In the genomic region with DNA sequence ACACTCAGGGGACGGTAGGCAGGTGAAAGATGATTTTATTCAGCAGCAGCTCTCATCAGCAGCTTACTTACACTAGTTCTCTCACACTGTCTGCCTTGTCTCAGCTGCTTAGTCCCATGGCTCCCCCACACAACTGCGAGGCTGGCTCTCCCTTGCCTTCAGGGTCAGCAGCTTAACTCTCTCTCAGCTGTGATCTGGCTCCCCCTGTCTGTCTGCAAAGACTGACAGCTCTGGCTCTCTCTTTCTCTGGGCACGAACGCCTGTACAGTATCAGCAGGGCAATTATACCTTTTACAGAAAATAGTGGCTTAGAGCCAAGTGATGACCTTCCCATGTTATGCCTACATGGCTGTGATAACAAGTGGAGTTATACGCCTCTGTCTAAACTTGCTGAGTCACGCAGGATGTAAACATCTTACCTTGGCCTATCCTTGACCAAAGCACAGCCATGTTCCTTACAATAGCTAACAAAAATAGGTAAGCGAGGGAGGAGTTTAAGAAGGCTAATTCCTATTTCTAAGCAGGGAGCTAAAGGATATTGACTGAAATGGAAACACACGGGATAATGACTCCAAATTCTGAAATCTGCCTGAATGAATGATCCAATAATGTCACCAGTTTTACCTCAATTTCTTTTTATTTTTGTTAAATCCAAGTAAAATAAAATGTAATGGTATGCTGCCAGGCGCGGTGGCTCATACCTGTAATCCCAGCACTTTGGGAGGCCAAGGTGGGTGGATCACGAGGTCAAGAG, we compare ENCODE assay signal across 8 cellular contexts. TPM values are rescaled to one million over a fixed set of nuclear protein-coding genes. Genes with fewer than 3 reads are reported as not detected.
DNase-seq lines count a peak whose midpoint lies in the region; ATAC-seq and TF ChIP-seq lines count a peak whose summit lies in the region.

No MANE protein-coding gene starts in this region.

- TF ChIP-seq CTCF in endothelial cell (IDR thresholded peaks at IDR 0.05; ENCODE audit: unreplicated experiment) (no peak), parathyroid adenoma (IDR thresholded peaks at IDR 0.05) (no peak), ascending aorta (IDR thresholded peaks at IDR 0.05) (no peak)

- peaks cover 4% of the 10 kb centered on the region for H3K27me3 Mint-ChIP-seq in endothelial cell (ENCODE audit: unreplicated experiment)

- H3K4me3 ChIP-seq in HUES6 (ENCODE audit: low read depth, low read length) (peak overlapping the region; percentile 96; the same call in 1 of the 2 replicates), parathyroid adenoma (ENCODE audit: low read depth, low read length) (no peak overlapping the region), ascending aorta (no peak overlapping the region)

- H3K27ac ChIP-seq in HUES6 (ENCODE audit: low read depth, low read length), result peak overlapping the region; percentile 1; the same call in 1 of the 2 replicates
- no peak overlapping the region for H3K27ac ChIP-seq in parathyroid adenoma
- no peak overlapping the region for H3K27ac ChIP-seq in ascending aorta

- peaks cover 32% of the 10 kb centered on the region for H3K79me2 ChIP-seq in parathyroid adenoma

- H3K4me3 Mint-ChIP-seq in endothelial cell (ENCODE audit: unreplicated experiment), result peak overlapping the region; percentile 92

- H2AFZ ChIP-seq in parathyroid adenoma, result peak overlapping the region; percentile 63

- peaks cover 24% of the 10 kb centered on the region for H3K4me1 ChIP-seq in HUES6 (ENCODE audit: control insufficient read depth, insufficient read depth, low read length)
- peaks cover 9% of the 10 kb centered on the region for H3K4me1 ChIP-seq in parathyroid adenoma
- H3K4me1 ChIP-seq in ascending aorta, result peaks cover 7 to 14% of the 10 kb centered on the region in 2 donors

- no peak overlapping the region for H3K4me2 ChIP-seq in parathyroid adenoma (ENCODE audit: low read length)

- ATAC-seq in GM18511 (IDR thresholded peaks at IDR 0.05; ENCODE audit: unreplicated experiment), result no peak
- no peak for ATAC-seq in GM18858 (IDR thresholded peaks at IDR 0.05; ENCODE audit: unreplicated experiment)

- DNase-seq in DMS 273 (lab: John Stamatoyannopoulos, UW; ENCODE audit: unreplicated experiment) (peak; percentile 63), endothelial cell (ENCODE audit: low spot score) (peak; percentile 31), ascending aorta (ENCODE audit: low spot score in 2 of 2) (no peak)

- H3K27ac Mint-ChIP-seq in endothelial cell (ENCODE audit: unreplicated experiment), result no peak overlapping the region

- H3K36me3 Mint-ChIP-seq in endothelial cell (ENCODE audit: low read depth, unreplicated experiment), result peaks cover 4% of the 10 kb centered on the region

- no peaks in the 10 kb centered on the region for H3K9me3 Mint-ChIP-seq in endothelial cell (ENCODE audit: unreplicated experiment)

- TF ChIP-seq POLR2A in Raji (IDR thresholded peaks at IDR 0.05; ENCODE audit: insufficient read depth, low read depth, low read length), result 0 out of 2 replicates have a peak, but pooled peaks have one; percentile 36

- H3K9ac ChIP-seq in HUES6 (ENCODE audit: low read length) (peak overlapping the region; percentile 50), parathyroid adenoma (no peak overlapping the region)

- H3K27me3 ChIP-seq in HUES6 (ENCODE audit: control insufficient read depth, insufficient read depth, low read length), result no peaks in the 10 kb centered on the region
- no peaks in the 10 kb centered on the region for H3K27me3 ChIP-seq in parathyroid adenoma (ENCODE audit: control insufficient read depth, insufficient read depth, low read length)
- no peaks in the 10 kb centered on the region for H3K27me3 ChIP-seq in ascending aorta

- H3K4me1 Mint-ChIP-seq in endothelial cell (ENCODE audit: unreplicated experiment), result no peaks in the 10 kb centered on the region

- H3K9me3 ChIP-seq in HUES6 (ENCODE audit: control insufficient read depth, insufficient read depth, low read depth, low read length), result no peaks in the 10 kb centered on the region
- no peaks in the 10 kb centered on the region for H3K9me3 ChIP-seq in parathyroid adenoma (ENCODE audit: control insufficient read depth, low read length)
- H3K9me3 ChIP-seq in ascending aorta, result no peaks in the 10 kb centered on the region

- peaks cover 29% of the 10 kb centered on the region for H3K36me3 ChIP-seq in HUES6 (ENCODE audit: control insufficient read depth, insufficient read depth, low read length)
- H3K36me3 ChIP-seq in parathyroid adenoma (ENCODE audit: control insufficient read depth, insufficient read depth, low read length), result no peaks in the 10 kb centered on the region
- H3K36me3 ChIP-seq in ascending aorta, result peaks cover 0 to 15% of the 10 kb centered on the region in 2 donors

- intact Hi-C loops in ascending aorta (cut with DNase I), result no loop called here

RNA-seq across cellular contexts. Expression of gene NDUFAB1, which starts 1.1 kb away (rescaled TPM):
- total RNA-seq in endothelial cell (ENCODE audit: unreplicated experiment), result 91.7 TPM
- total RNA-seq in ascending aorta, result 71.4 TPM

RNA-seq across cellular contexts. Expression of gene UBFD1, which starts 39.7 kb away (rescaled TPM):
- 89.1 TPM for total RNA-seq in endothelial cell (ENCODE audit: unreplicated experiment)
- total RNA-seq in ascending aorta, result 51.8 TPM

RNA-seq across cellular contexts. Expression of gene EARS2, which starts 40.0 kb away (rescaled TPM):
- total RNA-seq in endothelial cell (ENCODE audit: unreplicated experiment) (14.1 TPM), ascending aorta (16.8 TPM)

RNA-seq across cellular contexts. Expression of gene PALB2, which starts 43.9 kb away (rescaled TPM):
- total RNA-seq in endothelial cell (ENCODE audit: unreplicated experiment) (14.5 TPM), ascending aorta (2.1 TPM)

RNA-seq across cellular contexts. Expression of gene DCTN5, which starts 44.1 kb away (rescaled TPM):
- total RNA-seq in endothelial cell (ENCODE audit: unreplicated experiment) (93.8 TPM), ascending aorta (16.7 TPM)

Comparison
In these comparisons a context has a peak if more than half of its experiments do, and no peak if none do; other contexts are left out.
1. DNase-seq: peak in DMS 273 (single experiment) and endothelial cell (single experiment); none in ascending aorta (0 of 2).